In the genomic region with DNA sequence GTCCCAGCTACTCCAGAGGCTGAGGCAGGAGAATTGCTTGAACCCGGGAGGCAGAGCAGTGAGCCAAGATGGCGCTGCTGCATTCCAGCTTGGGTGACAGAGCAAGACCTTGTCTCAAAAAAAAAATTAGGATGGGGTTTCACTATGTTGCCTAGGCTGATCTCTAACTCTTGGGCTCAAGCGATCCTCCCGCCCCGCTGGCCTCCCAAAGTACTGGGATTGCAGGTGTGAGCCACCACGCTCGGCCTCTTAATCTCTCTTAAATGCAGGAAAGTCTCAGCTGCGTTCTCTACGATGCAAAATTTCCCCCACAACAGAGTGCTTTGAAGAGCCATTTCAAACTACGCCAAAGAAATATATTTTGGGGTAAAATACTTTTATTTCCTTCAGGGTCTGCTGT, we compare ENCODE assay signal across 2 cellular contexts.
TF ChIP-seq lines count a peak whose summit lies in the region.

No MANE protein-coding gene starts in this region.

TF ChIP-seq in GM23338, 12 proteins besides CTCF, POLR2A, EP300 and RAD21 (continued from another document):
- TF ChIP-seq ZNF114 (CRISPR knock-in tag; IDR thresholded peaks at IDR 0.05) (no peak), STAT1 (IDR thresholded peaks at IDR 0.05; ENCODE audit: unreplicated experiment) (no peak)
TF ChIP-seq in GM23338: peak in this region for 0.

TF ChIP-seq in HepG2, 621 proteins besides CTCF, POLR2A, EP300 and RAD21 (continued from another document and continues in another):
- TF ChIP-seq, protein P1, sequence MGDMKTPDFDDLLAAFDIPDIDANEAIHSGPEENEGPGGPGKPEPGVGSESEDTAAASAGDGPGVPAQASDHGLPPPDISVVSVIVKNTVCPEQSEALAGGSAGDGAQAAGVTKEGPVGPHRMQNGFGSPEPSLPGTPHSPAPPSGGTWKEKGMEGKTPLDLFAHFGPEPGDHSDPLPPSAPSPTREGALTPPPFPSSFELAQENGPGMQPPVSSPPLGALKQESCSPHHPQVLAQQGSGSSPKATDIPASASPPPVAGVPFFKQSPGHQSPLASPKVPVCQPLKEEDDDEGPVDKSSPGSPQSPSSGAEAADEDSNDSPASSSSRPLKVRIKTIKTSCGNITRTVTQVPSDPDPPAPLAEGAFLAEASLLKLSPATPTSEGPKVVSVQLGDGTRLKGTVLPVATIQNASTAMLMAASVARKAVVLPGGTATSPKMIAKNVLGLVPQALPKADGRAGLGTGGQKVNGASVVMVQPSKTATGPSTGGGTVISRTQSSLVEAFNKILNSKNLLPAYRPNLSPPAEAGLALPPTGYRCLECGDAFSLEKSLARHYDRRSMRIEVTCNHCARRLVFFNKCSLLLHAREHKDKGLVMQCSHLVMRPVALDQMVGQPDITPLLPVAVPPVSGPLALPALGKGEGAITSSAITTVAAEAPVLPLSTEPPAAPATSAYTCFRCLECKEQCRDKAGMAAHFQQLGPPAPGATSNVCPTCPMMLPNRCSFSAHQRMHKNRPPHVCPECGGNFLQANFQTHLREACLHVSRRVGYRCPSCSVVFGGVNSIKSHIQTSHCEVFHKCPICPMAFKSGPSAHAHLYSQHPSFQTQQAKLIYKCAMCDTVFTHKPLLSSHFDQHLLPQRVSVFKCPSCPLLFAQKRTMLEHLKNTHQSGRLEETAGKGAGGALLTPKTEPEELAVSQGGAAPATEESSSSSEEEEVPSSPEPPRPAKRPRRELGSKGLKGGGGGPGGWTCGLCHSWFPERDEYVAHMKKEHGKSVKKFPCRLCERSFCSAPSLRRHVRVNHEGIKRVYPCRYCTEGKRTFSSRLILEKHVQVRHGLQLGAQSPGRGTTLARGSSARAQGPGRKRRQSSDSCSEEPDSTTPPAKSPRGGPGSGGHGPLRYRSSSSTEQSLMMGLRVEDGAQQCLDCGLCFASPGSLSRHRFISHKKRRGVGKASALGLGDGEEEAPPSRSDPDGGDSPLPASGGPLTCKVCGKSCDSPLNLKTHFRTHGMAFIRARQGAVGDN (CRISPR knock-in tag; IDR thresholded peaks at IDR 0.05), result peak; percentile 59
- TF ChIP-seq ADNP (CRISPR knock-in tag; IDR thresholded peaks at IDR 0.05) (peak; percentile 53; the same call in 1 of the 2 replicates), MLXIP (CRISPR knock-in tag; IDR thresholded peaks at IDR 0.05; ENCODE audit: borderline replicate concordance) (no peak), ZBTB2 (CRISPR knock-in tag; IDR thresholded peaks at IDR 0.05; ENCODE audit: low read depth) (no peak), AGO1 (IDR thresholded peaks at IDR 0.05; ENCODE audit: low read depth, low read length, poor library complexity, severe bottlenecking) (no peak), TRIM22 (IDR thresholded peaks at IDR 0.05) (no peak), ZSCAN22 (CRISPR knock-in tag; IDR thresholded peaks at IDR 0.05) (no peak), NPAS2 (CRISPR knock-in tag; IDR thresholded peaks at IDR 0.05; ENCODE audit: borderline replicate concordance) (no peak), ZNF879 (CRISPR knock-in tag; IDR thresholded peaks at IDR 0.05) (no peak), ZNF414 (CRISPR knock-in tag; IDR thresholded peaks at IDR 0.05) (0 out of 2 replicates have a peak, but pooled peaks have one; percentile 15), ZNF367 (CRISPR knock-in tag; IDR thresholded peaks at IDR 0.05; ENCODE audit: borderline replicate concordance) (no peak), ZBTB44 (CRISPR knock-in tag; IDR thresholded peaks at IDR 0.05) (no peak), ZBTB33 (CRISPR knock-in tag; IDR thresholded peaks at IDR 0.05) (peak; percentile 11; the same call in 1 of the 2 replicates), MLLT10 (CRISPR knock-in tag; IDR thresholded peaks at IDR 0.05) (no peak), HDAC6 (IDR thresholded peaks at IDR 0.05; ENCODE audit: low read depth, low read length) (no peak), WIZ (CRISPR knock-in tag; IDR thresholded peaks at IDR 0.05) (no peak), ZNF20 (CRISPR knock-in tag; IDR thresholded peaks at IDR 0.05) (no peak), ZNF549 (CRISPR knock-in tag; IDR thresholded peaks at IDR 0.05) (no peak), HHEX (CRISPR knock-in tag; IDR thresholded peaks at IDR 0.05) (no peak), ZBTB38 (CRISPR knock-in tag; IDR thresholded peaks at IDR 0.05) (peak; percentile 87), TBL1XR1 (IDR thresholded peaks at IDR 0.05; ENCODE audit: borderline replicate concordance, low read length, partially characterized antibody) (no peak), AKAP8 (CRISPR knock-in tag; IDR thresholded peaks at IDR 0.05) (no peak), SP140L (CRISPR knock-in tag; IDR thresholded peaks at IDR 0.05; ENCODE audit: borderline replicate concordance) (no peak), ZBTB37 (CRISPR knock-in tag; IDR thresholded peaks at IDR 0.05) (no peak), ZNF292 (CRISPR knock-in tag; IDR thresholded peaks at IDR 0.05; ENCODE audit: borderline replicate concordance, low read depth) (no peak), ZNF468 (CRISPR knock-in tag; IDR thresholded peaks at IDR 0.05) (no peak)
- TF ChIP-seq, protein P2, sequence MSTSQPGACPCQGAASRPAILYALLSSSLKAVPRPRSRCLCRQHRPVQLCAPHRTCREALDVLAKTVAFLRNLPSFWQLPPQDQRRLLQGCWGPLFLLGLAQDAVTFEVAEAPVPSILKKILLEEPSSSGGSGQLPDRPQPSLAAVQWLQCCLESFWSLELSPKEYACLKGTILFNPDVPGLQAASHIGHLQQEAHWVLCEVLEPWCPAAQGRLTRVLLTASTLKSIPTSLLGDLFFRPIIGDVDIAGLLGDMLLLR (CRISPR knock-in tag; IDR thresholded peaks at IDR 0.05), result no peak
- TF ChIP-seq, protein P3, sequence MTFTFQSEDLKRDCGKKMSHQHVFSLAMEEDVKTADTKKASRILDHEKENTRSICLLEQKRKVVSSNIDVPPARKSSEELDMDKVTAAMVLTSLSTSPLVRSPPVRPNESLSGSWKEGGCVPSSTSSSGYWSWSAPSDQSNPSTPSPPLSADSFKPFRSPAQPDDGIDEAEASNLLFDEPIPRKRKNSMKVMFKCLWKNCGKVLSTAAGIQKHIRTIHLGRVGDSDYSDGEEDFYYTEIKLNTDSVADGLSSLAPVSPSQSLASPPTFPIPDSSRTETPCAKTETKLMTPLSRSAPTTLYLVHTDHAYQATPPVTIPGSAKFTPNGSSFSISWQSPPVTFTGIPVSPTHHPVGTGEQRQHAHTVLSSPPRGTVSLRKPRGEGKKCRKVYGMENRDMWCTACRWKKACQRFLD (CRISPR knock-in tag; IDR thresholded peaks at IDR 0.05; ENCODE audit: borderline replicate concordance), result no peak
- TF ChIP-seq, protein P4, sequence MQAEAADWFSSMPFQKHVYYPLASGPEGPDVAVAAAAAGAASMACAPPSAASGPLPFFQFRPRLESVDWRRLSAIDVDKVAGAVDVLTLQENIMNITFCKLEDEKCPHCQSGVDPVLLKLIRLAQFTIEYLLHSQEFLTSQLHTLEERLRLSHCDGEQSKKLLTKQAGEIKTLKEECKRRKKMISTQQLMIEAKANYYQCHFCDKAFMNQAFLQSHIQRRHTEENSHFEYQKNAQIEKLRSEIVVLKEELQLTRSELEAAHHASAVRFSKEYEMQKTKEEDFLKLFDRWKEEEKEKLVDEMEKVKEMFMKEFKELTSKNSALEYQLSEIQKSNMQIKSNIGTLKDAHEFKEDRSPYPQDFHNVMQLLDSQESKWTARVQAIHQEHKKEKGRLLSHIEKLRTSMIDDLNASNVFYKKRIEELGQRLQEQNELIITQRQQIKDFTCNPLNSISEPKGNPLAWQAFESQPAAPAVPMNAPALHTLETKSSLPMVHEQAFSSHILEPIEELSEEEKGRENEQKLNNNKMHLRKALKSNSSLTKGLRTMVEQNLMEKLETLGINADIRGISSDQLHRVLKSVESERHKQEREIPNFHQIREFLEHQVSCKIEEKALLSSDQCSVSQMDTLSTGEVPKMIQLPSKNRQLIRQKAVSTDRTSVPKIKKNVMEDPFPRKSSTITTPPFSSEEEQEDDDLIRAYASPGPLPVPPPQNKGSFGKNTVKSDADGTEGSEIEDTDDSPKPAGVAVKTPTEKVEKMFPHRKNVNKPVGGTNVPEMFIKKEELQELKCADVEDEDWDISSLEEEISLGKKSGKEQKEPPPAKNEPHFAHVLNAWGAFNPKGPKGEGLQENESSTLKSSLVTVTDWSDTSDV (CRISPR knock-in tag; IDR thresholded peaks at IDR 0.05), result no peak; the same call in 1 of the 2 replicates
